ENCODE assay signal across 9 cellular contexts in the genomic region with DNA sequence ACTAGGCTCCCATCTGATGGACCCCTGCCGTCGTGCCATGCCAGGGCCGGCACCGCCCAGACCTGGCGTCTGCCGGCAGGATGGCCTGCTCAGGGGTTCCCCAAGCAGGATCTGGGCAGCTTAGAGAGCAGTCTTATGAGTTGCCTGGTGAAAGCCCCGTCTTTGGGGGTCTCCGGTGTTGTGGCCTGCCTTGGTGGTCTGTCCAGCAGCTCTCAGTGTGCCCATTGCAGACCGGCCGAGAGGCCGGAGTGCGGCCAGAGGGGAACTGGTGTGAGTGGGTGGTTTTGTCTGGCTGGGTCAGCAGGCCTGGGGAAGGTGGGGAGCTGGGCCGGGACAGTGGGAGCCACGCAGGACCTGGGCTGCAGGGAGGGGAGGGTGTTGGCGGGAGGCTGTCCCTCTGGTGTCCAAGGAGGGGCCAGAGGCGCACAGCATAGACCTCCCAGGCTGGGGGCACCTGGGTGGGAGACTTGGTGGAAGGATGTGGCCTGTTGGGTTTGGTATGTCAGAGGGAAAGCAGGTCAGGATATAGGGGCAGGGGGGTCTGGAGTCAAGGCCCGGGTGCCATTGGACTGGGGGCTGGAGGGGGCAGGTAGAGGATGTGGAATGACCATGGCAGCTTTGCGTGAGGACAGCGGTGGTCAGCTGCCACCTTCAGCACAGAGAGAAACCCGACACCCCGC. TPM values are rescaled to one million over a fixed set of nuclear protein-coding genes. Genes with fewer than 3 reads are reported as not detected.
A peak's percentile ranks its signal among the peaks of the same experiment; 100 is the strongest.
DNase-seq lines count a peak whose midpoint lies in the region; ATAC-seq and TF ChIP-seq lines count a peak whose summit lies in the region.
"Had no signal": no experiment of that assay in that cellular context is flagged by ENCODE, and none has a peak within 500 bp of the region (broad histone marks: within the 10 kb centered on the region; RNA-seq: fewer than 3 reads in every experiment).

No MANE protein-coding gene starts in this region.

- TF ChIP-seq CTCF in CD8-positive, alpha-beta T cell (IDR thresholded peaks at IDR 0.05): no peak
- TF ChIP-seq CTCF in left ventricle myocardium inferior (IDR thresholded peaks at IDR 0.05; ENCODE audit: borderline replicate concordance) (no peak), retinal pigment epithelial cell (conservative IDR thresholded peaks at IDR 0.05; ENCODE audit: low read depth, low read length) (no peak)

- H3K9me3 ChIP-seq in CD8-positive, alpha-beta T cell (ENCODE audit: low read length): no peaks in the 10 kb centered on the region
- H3K9me3 ChIP-seq in left ventricle myocardium inferior (replicated peaks): no peaks in the 10 kb centered on the region
- no peaks in the 10 kb centered on the region for H3K9me3 ChIP-seq in effector memory CD4-positive, alpha-beta T cell (ENCODE audit: control insufficient read depth, low read length)

- intact Hi-C loops in CD8-positive, alpha-beta T cell (cut with DNase I, micrococcal nuclease): no loop called here
- intact Hi-C loops in activated T-helper 1 cell treated with anti-CD3 and anti-CD28 coated beads, Interleukin-12 subunit alpha, Interleukin-12 subunit beta, Interleukin-2, Interleukin-4 antibody, amounts not matched to agents 30 ng/mL and 10 ng/mL and 1 ng/mL, durations not matched to agents 14 hours and 24 hours and 36 hours (cut with micrococcal nuclease): no loop called here
- intact Hi-C loops in left ventricle myocardium inferior (cut with micrococcal nuclease): no loop called here

- no peaks in the 10 kb centered on the region for H3K9me3 Mint-ChIP-seq in CD8-positive, alpha-beta T cell
- no peaks in the 10 kb centered on the region for H3K9me3 Mint-ChIP-seq in activated T-helper 1 cell treated with anti-CD3 and anti-CD28 coated beads, Interleukin-12 subunit alpha, Interleukin-12 subunit beta, Interleukin-2, Interleukin-4 antibody, amounts not matched to agents 30 ng/mL and 10 ng/mL and 1 ng/mL, durations not matched to agents 14 hours and 24 hours and 36 hours

- CTCF ChIA-PET in CD8-positive, alpha-beta T cell (lab: Charles Lee): no interaction called here

- H3K4me3 Mint-ChIP-seq in CD8-positive, alpha-beta T cell: peak overlapping the region; percentile 71
- H3K4me3 Mint-ChIP-seq in activated T-helper 1 cell treated with anti-CD3 and anti-CD28 coated beads, Interleukin-12 subunit alpha, Interleukin-12 subunit beta, Interleukin-2, Interleukin-4 antibody, amounts not matched to agents 30 ng/mL and 10 ng/mL and 1 ng/mL, durations not matched to agents 14 hours and 24 hours and 36 hours: peak overlapping the region; percentile 11

- H3K4me1 Mint-ChIP-seq in CD8-positive, alpha-beta T cell (ENCODE audit: low read depth): peaks cover 12% of the 10 kb centered on the region
- H3K4me1 Mint-ChIP-seq in activated T-helper 1 cell treated with anti-CD3 and anti-CD28 coated beads, Interleukin-12 subunit alpha, Interleukin-12 subunit beta, Interleukin-2, Interleukin-4 antibody, amounts not matched to agents 30 ng/mL and 10 ng/mL and 1 ng/mL, durations not matched to agents 14 hours and 24 hours and 36 hours (ENCODE audit: low read depth): no peaks in the 10 kb centered on the region

- H3K4me1 ChIP-seq in CD8-positive, alpha-beta T cell (ENCODE audit: insufficient read depth, low read length): peaks cover 17% of the 10 kb centered on the region
- H3K4me1 ChIP-seq in left ventricle myocardium inferior: peaks cover 81% of the 10 kb centered on the region
- peaks cover 17% of the 10 kb centered on the region for H3K4me1 ChIP-seq in effector memory CD4-positive, alpha-beta T cell (ENCODE audit: control insufficient read depth, insufficient read depth, low read length, poor library complexity, severe bottlenecking)

- H3K27ac Mint-ChIP-seq in CD8-positive, alpha-beta T cell: no peak overlapping the region
- H3K27ac Mint-ChIP-seq in activated T-helper 1 cell treated with anti-CD3 and anti-CD28 coated beads, Interleukin-12 subunit alpha, Interleukin-12 subunit beta, Interleukin-2, Interleukin-4 antibody, amounts not matched to agents 30 ng/mL and 10 ng/mL and 1 ng/mL, durations not matched to agents 14 hours and 24 hours and 36 hours: no peak overlapping the region

- POLR2A ChIA-PET in CD8-positive, alpha-beta T cell (lab: Charles Lee): no interaction called here

- no peaks in the 10 kb centered on the region for H3K36me3 Mint-ChIP-seq in CD8-positive, alpha-beta T cell
- no peaks in the 10 kb centered on the region for H3K36me3 Mint-ChIP-seq in activated T-helper 1 cell treated with anti-CD3 and anti-CD28 coated beads, Interleukin-12 subunit alpha, Interleukin-12 subunit beta, Interleukin-2, Interleukin-4 antibody, amounts not matched to agents 30 ng/mL and 10 ng/mL and 1 ng/mL, durations not matched to agents 14 hours and 24 hours and 36 hours (ENCODE audit: low read depth)

- peaks cover 38% of the 10 kb centered on the region for H3K27me3 Mint-ChIP-seq in CD8-positive, alpha-beta T cell (ENCODE audit: low read depth)
- peaks cover 37% of the 10 kb centered on the region for H3K27me3 Mint-ChIP-seq in activated T-helper 1 cell treated with anti-CD3 and anti-CD28 coated beads, Interleukin-12 subunit alpha, Interleukin-12 subunit beta, Interleukin-2, Interleukin-4 antibody, amounts not matched to agents 30 ng/mL and 10 ng/mL and 1 ng/mL, durations not matched to agents 14 hours and 24 hours and 36 hours (ENCODE audit: insufficient read depth)

- ATAC-seq in CD8-positive, alpha-beta T cell: no peak
- ATAC-seq in GM19395 (IDR thresholded peaks at IDR 0.05; ENCODE audit: unreplicated experiment) (no peak), GM21619 (IDR thresholded peaks at IDR 0.05; ENCODE audit: unreplicated experiment) (no peak)

- no peak for DNase-seq in CD8-positive, alpha-beta T cell
- DNase-seq in activated T-helper 1 cell treated with anti-CD3 and anti-CD28 coated beads, Interleukin-12 subunit alpha, Interleukin-12 subunit beta, Interleukin-2, Interleukin-4 antibody, amounts not matched to agents 30 ng/mL and 10 ng/mL and 1 ng/mL, durations not matched to agents 14 hours and 24 hours and 36 hours (ENCODE audit: low spot score): no peak
- DNase-seq in left ventricle myocardium inferior: peak; percentile 12
- DNase-seq in retinal pigment epithelial cell (ENCODE audit: low read depth): no peak
- DNase-seq in effector memory CD4-positive, alpha-beta T cell: no peak
- DNase-seq in activated CD4-positive, CD25-positive, alpha-beta regulatory T cell treated with anti-CD3 and anti-CD28 coated beads, Interleukin-2, amount 50 U/mL, for 72 hours: no peak
- DNase-seq: cortex of kidney had no signal

- no peak overlapping the region for H3K4me3 ChIP-seq in CD8-positive, alpha-beta T cell (ENCODE audit: low read depth, low read length)
- H3K4me3 ChIP-seq in left ventricle myocardium inferior (peak overlapping the region; percentile 68), retinal pigment epithelial cell (ENCODE audit: low read length) (peak overlapping the region; percentile 43)
- H3K4me3 ChIP-seq in effector memory CD4-positive, alpha-beta T cell (ENCODE audit: insufficient read depth, low read depth, low read length, poor library complexity, severe bottlenecking): no peak overlapping the region

- H3K27me3 ChIP-seq in CD8-positive, alpha-beta T cell (ENCODE audit: insufficient read depth, low read length): peaks cover 28% of the 10 kb centered on the region
- peaks cover 76% of the 10 kb centered on the region for H3K27me3 ChIP-seq in left ventricle myocardium inferior (ENCODE audit: low read depth)
- peaks cover 44% of the 10 kb centered on the region for H3K27me3 ChIP-seq in effector memory CD4-positive, alpha-beta T cell (replicated peaks; ENCODE audit: control insufficient read depth, insufficient read depth, low read length, poor library complexity, severe bottlenecking)

- no peak overlapping the region for H3K27ac ChIP-seq in CD8-positive, alpha-beta T cell (ENCODE audit: low read depth, low read length)
- H3K27ac ChIP-seq in left ventricle myocardium inferior (replicated peaks): no peak overlapping the region
- no peak overlapping the region for H3K27ac ChIP-seq in effector memory CD4-positive, alpha-beta T cell (ENCODE audit: insufficient read depth, low read length, poor library complexity, severe bottlenecking)

- H3K36me3 ChIP-seq in CD8-positive, alpha-beta T cell (ENCODE audit: insufficient read depth, low read length): no peaks in the 10 kb centered on the region
- no peaks in the 10 kb centered on the region for H3K36me3 ChIP-seq in left ventricle myocardium inferior
- no peaks in the 10 kb centered on the region for H3K36me3 ChIP-seq in effector memory CD4-positive, alpha-beta T cell (ENCODE audit: control insufficient read depth, insufficient read depth, low read length)

RNA-seq across cellular contexts. Expression of a gene that starts 16.5 kb away (rescaled TPM):
- under 1 TPM; 0.30 to 0.39 TPM for total RNA-seq in CD8-positive, alpha-beta T cell
- total RNA-seq in activated T-helper 1 cell treated with anti-CD3 and anti-CD28 coated beads, Interleukin-12 subunit alpha, Interleukin-12 subunit beta, Interleukin-2, Interleukin-4 antibody, amounts not matched to agents 30 ng/mL and 10 ng/mL and 1 ng/mL, durations not matched to agents 14 hours and 24 hours and 36 hours: 6.2 and 6.5 TPM in 2 replicates
- total RNA-seq in left ventricle myocardium inferior: 187 TPM

Comparison
In these comparisons a context has a peak if more than half of its experiments do, and no peak if none do; other contexts are left out.
1. H3K4me3 ChIP-seq: peak in left ventricle myocardium inferior (single experiment) and retinal pigment epithelial cell (single experiment); none in CD8-positive, alpha-beta T cell (single experiment) and effector memory CD4-positive, alpha-beta T cell (single experiment).
2. RNA of a gene that starts 16.5 kb away (total RNA-seq): 187 TPM in left ventricle myocardium inferior (single experiment); 6.2 to 6.5 TPM in activated T-helper 1 cell treated with anti-CD3 and anti-CD28 coated beads, Interleukin-12 subunit alpha, Interleukin-12 subunit beta, Interleukin-2, Interleukin-4 antibody, amounts not matched to agents 30 ng/mL and 10 ng/mL and 1 ng/mL, durations not matched to agents 14 hours and 24 hours and 36 hours and 0.30 to 0.39 TPM in CD8-positive, alpha-beta T cell; every median in the first group is over 10 times any median in the second.